Comparison of ENCODE assay signal across 13 cellular contexts in the genomic region with DNA sequence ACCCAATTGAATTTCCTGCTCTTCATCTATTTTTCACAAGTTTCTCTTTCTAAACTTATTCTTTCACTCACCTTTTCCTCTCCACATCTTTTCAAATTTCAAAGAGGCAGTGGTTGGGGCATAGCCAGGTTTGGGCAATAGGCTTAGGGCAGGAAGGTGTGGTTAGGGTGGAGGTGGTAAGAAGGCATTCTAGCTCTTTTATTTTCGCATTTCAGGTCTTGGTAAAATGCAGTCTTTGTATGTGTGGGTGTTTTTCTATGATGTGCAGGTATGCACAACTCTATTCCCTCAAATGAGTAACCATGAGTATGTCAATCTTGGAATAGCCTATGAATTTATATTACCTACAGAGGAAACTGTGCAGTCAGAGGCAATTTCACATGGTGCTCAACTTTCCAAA.
DNase-seq lines count a peak whose midpoint lies in the region; ATAC-seq and TF ChIP-seq lines count a peak whose summit lies in the region.
"Had no signal": no experiment of that assay in that cellular context is flagged by ENCODE, and none has a peak within 500 bp of the region (broad histone marks: within the 10 kb centered on the region; RNA-seq: fewer than 3 reads in every experiment).

No MANE protein-coding gene starts in this region.

- H3K27ac ChIP-seq in CD4-positive, alpha-beta T cell (ENCODE audit: low read depth, low read length) = no peak overlapping the region
- H3K27ac ChIP-seq in RWPE1 = no peak overlapping the region

- POLR2A ChIA-PET in CD4-positive, alpha-beta T cell (lab: Charles Lee) = interaction anchor here (0.6 to 1.9 kb wide), 2 partner anchors 33 to 140 kb away, joined by 3 to 7 read pairs; no protein-coding TSS in a partner anchor
- POLR2A ChIA-PET in RWPE1 (lab: Yijun Ruan, JAX; ENCODE audit: low non-redundant PET) = interaction anchor here (0.6 kb wide), 1 partner anchor 15 kb away, joined by 3 read pairs; no protein-coding TSS in a partner anchor
- POLR2A ChIA-PET in naive thymus-derived CD8-positive, alpha-beta T cell (lab: Charles Lee) = interaction anchor here (0.6 kb wide), 1 partner anchor 306 kb away, joined by 3 read pairs; no protein-coding TSS in a partner anchor

- no peaks in the 10 kb centered on the region for H3K27me3 ChIP-seq in CD4-positive, alpha-beta T cell (ENCODE audit: control insufficient read depth, insufficient read depth, low read length)
- H3K27me3 ChIP-seq: MG63 had no signal

- peak in 3 of 10 experiments; percentile 8 to 11 (median 9) for DNase-seq in CD4-positive, alpha-beta T cell
- DNase-seq in RWPE1 (ENCODE audit: low spot score) (peak; percentile 64), NCI-H526 (lab: John Stamatoyannopoulos, UW) (no peak)
- DNase-seq in activated T-helper 2 cell treated with anti-CD3 and anti-CD28 coated beads, Interferon-gamma antibody, Interleukin-2, Interleukin-4, amounts not matched to agents 10 μg/mL and 5 μg/mL and 100 μg/mL, durations not matched to agents 14 hours and 24 hours and 36 hours (ENCODE audit: low spot score) = no peak
- peak in 7 of 10 donors; percentile 1 to 71 (median 46) for DNase-seq in naive thymus-derived CD8-positive, alpha-beta T cell
- DNase-seq: AML-193, DMS79, foreskin melanocyte, mesenchymal stem cell, MG63 had no signal

- intact Hi-C loops in CD4-positive, alpha-beta T cell (cut with DNase I, micrococcal nuclease) = no loop called here
- intact Hi-C loops in activated T-helper 2 cell treated with anti-CD3 and anti-CD28 coated beads, Interferon-gamma antibody, Interleukin-2, Interleukin-4, amounts not matched to agents 10 μg/mL and 5 μg/mL and 100 μg/mL, durations not matched to agents 14 hours and 24 hours and 36 hours (cut with micrococcal nuclease) = no loop called here

- H3K4me3 Mint-ChIP-seq in CD4-positive, alpha-beta T cell = peak overlapping the region; percentile 3
- no peak overlapping the region for H3K4me3 Mint-ChIP-seq in activated T-helper 2 cell treated with anti-CD3 and anti-CD28 coated beads, Interferon-gamma antibody, Interleukin-2, Interleukin-4, amounts not matched to agents 10 μg/mL and 5 μg/mL and 100 μg/mL, durations not matched to agents 14 hours and 24 hours and 36 hours (ENCODE audit: low read depth)
- H3K4me3 Mint-ChIP-seq in naive thymus-derived CD8-positive, alpha-beta T cell = peak overlapping the region; percentile 30 to 87 (median 66)

- peak; percentile 74 for ATAC-seq in CD4-positive, alpha-beta T cell (ENCODE audit: poor library complexity)
- peak; percentile 91 to 95 for ATAC-seq in naive thymus-derived CD8-positive, alpha-beta T cell
- ATAC-seq in HG03521 (IDR thresholded peaks at IDR 0.05; ENCODE audit: unreplicated experiment) (no peak), HG02571 (IDR thresholded peaks at IDR 0.05; ENCODE audit: unreplicated experiment) (no peak), HG03045 (IDR thresholded peaks at IDR 0.05; ENCODE audit: unreplicated experiment) (no peak)

- no peaks in the 10 kb centered on the region for H3K9me3 ChIP-seq in CD4-positive, alpha-beta T cell (ENCODE audit: control insufficient read depth, low read length)
- H3K9me3 ChIP-seq: MG63 had no signal

- H3K36me3 Mint-ChIP-seq in CD4-positive, alpha-beta T cell (ENCODE audit: low read depth) = no peaks in the 10 kb centered on the region
- no peaks in the 10 kb centered on the region for H3K36me3 Mint-ChIP-seq in activated T-helper 2 cell treated with anti-CD3 and anti-CD28 coated beads, Interferon-gamma antibody, Interleukin-2, Interleukin-4, amounts not matched to agents 10 μg/mL and 5 μg/mL and 100 μg/mL, durations not matched to agents 14 hours and 24 hours and 36 hours (ENCODE audit: low read depth)
- H3K36me3 Mint-ChIP-seq in naive thymus-derived CD8-positive, alpha-beta T cell = peaks cover 0 to under 1% (median 0%) of the 10 kb centered on the region in 3 donors

- TF ChIP-seq CTCF in CD4-positive, alpha-beta T cell (IDR thresholded peaks at IDR 0.05) = no peak
- no peak for TF ChIP-seq CTCF in RWPE1 (conservative IDR thresholded peaks at IDR 0.05; ENCODE audit: low read depth)

- no peaks in the 10 kb centered on the region for H3K9me3 Mint-ChIP-seq in CD4-positive, alpha-beta T cell
- no peaks in the 10 kb centered on the region for H3K9me3 Mint-ChIP-seq in activated T-helper 2 cell treated with anti-CD3 and anti-CD28 coated beads, Interferon-gamma antibody, Interleukin-2, Interleukin-4, amounts not matched to agents 10 μg/mL and 5 μg/mL and 100 μg/mL, durations not matched to agents 14 hours and 24 hours and 36 hours
- no peaks in the 10 kb centered on the region for H3K9me3 Mint-ChIP-seq in naive thymus-derived CD8-positive, alpha-beta T cell

- H3K27ac Mint-ChIP-seq in CD4-positive, alpha-beta T cell = peak overlapping the region; percentile 14
- peak overlapping the region; percentile 11 for H3K27ac Mint-ChIP-seq in activated T-helper 2 cell treated with anti-CD3 and anti-CD28 coated beads, Interferon-gamma antibody, Interleukin-2, Interleukin-4, amounts not matched to agents 10 μg/mL and 5 μg/mL and 100 μg/mL, durations not matched to agents 14 hours and 24 hours and 36 hours
- H3K27ac Mint-ChIP-seq in naive thymus-derived CD8-positive, alpha-beta T cell = peak overlapping the region in 9 of 10 donors; percentile 38 to 87 (median 73)

- peaks cover 64% of the 10 kb centered on the region for H3K4me1 Mint-ChIP-seq in CD4-positive, alpha-beta T cell (ENCODE audit: low read depth)
- peaks cover 24% of the 10 kb centered on the region for H3K4me1 Mint-ChIP-seq in activated T-helper 2 cell treated with anti-CD3 and anti-CD28 coated beads, Interferon-gamma antibody, Interleukin-2, Interleukin-4, amounts not matched to agents 10 μg/mL and 5 μg/mL and 100 μg/mL, durations not matched to agents 14 hours and 24 hours and 36 hours (ENCODE audit: low read depth)
- peaks cover 23 to 67% (median 51%) of the 10 kb centered on the region in 4 donors for H3K4me1 Mint-ChIP-seq in naive thymus-derived CD8-positive, alpha-beta T cell

- no peaks in the 10 kb centered on the region for H3K27me3 Mint-ChIP-seq in CD4-positive, alpha-beta T cell
- no peaks in the 10 kb centered on the region for H3K27me3 Mint-ChIP-seq in activated T-helper 2 cell treated with anti-CD3 and anti-CD28 coated beads, Interferon-gamma antibody, Interleukin-2, Interleukin-4, amounts not matched to agents 10 μg/mL and 5 μg/mL and 100 μg/mL, durations not matched to agents 14 hours and 24 hours and 36 hours (ENCODE audit: low read depth)
- peaks cover 0 to 2% (median 0%) of the 10 kb centered on the region in 5 donors for H3K27me3 Mint-ChIP-seq in naive thymus-derived CD8-positive, alpha-beta T cell

- CTCF ChIA-PET in CD4-positive, alpha-beta T cell (lab: Charles Lee) = interaction anchor here (0.9 kb wide), 1 partner anchor 1884 kb away, joined by 3 read pairs; no protein-coding TSS in a partner anchor
- CTCF ChIA-PET in RWPE1 (lab: Yijun Ruan, JAX) = interaction anchor here (0.6 kb wide), 1 partner anchor 70 kb away, joined by 3 read pairs; no protein-coding TSS in a partner anchor

Comparison
In these comparisons a context has a peak if more than half of its experiments do, and no peak if none do; other contexts are left out.
1. ATAC-seq: peak in CD4-positive, alpha-beta T cell (single experiment) and naive thymus-derived CD8-positive, alpha-beta T cell (2 of 2); none in HG03521 (single experiment), HG02571 (single experiment) and HG03045 (single experiment).
2. DNase-seq: peak in RWPE1 (single experiment) and naive thymus-derived CD8-positive, alpha-beta T cell (7 of 10); none in activated T-helper 2 cell treated with anti-CD3 and anti-CD28 coated beads, Interferon-gamma antibody, Interleukin-2, Interleukin-4, amounts not matched to agents 10 μg/mL and 5 μg/mL and 100 μg/mL, durations not matched to agents 14 hours and 24 hours and 36 hours (single experiment) and NCI-H526 (0 of 2).
3. H3K27ac Mint-ChIP-seq: peak in every context shown above with its lines; median percentile 73 in naive thymus-derived CD8-positive, alpha-beta T cell; 14 in CD4-positive, alpha-beta T cell; 11 in activated T-helper 2 cell treated with anti-CD3 and anti-CD28 coated beads, Interferon-gamma antibody, Interleukin-2, Interleukin-4, amounts not matched to agents 10 μg/mL and 5 μg/mL and 100 μg/mL, durations not matched to agents 14 hours and 24 hours and 36 hours.